In the genomic region with DNA sequence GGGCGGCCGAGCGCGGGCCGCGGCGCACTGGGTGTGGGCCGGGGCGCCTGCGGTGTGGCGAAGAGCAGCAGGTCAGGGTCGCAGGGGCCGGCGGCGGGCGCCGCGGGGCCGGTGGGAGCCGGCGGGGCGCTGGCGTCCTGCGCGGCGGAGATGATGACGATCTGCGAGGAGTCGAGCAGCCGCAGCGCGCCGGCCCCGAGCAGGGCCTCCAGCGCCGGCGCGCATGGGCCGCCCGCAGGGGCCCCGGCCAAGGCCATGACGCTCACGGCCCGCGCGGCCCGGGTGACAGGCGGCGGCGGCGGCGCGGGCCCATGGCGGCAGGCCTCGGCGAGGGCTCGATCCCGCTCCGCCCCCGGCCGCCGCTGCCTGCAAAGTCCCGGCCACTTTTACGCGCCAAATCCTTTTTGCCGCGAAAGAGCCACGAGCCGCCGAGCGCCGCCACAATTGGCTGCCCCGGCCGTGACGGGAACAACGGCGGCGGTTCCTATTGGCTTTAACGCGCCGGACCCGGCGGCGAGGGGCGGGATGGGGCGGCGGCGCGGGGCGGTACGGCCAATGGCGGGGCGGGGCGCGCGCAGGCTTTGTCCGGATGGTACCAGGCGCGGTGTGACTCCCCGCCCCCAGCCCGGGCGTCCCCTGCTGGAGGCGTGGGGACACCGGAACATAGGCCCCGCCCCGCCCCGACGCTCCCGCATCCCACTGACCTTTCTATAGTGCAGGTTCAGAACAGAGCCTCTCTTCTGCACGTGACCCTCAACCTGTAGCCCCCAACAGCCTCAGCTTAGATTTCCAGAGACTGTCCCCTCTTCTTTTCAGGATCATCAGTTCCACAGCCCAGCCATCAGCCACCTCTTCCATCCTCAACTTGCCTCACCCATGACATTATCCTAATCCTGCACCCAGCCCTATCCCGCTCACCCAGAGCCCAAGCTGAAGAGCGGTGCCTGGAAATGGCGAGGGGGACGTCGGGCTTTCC, we compare ENCODE assay signal across 8 cellular contexts. TPM values are rescaled to one million over a fixed set of nuclear protein-coding genes. Genes with fewer than 3 reads are reported as not detected.
DNase-seq lines count a peak whose midpoint lies in the region; ATAC-seq and TF ChIP-seq lines count a peak whose summit lies in the region.

A gene with protein sequence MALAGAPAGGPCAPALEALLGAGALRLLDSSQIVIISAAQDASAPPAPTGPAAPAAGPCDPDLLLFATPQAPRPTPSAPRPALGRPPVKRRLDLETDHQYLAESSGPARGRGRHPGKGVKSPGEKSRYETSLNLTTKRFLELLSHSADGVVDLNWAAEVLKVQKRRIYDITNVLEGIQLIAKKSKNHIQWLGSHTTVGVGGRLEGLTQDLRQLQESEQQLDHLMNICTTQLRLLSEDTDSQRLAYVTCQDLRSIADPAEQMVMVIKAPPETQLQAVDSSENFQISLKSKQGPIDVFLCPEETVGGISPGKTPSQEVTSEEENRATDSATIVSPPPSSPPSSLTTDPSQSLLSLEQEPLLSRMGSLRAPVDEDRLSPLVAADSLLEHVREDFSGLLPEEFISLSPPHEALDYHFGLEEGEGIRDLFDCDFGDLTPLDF (minus strand): TSS at position 378 of the 976 bp plus-strand sequence. CDS start 121 bp downstream, at position 257.

- peaks cover 13% of the 10 kb centered on the region for H3K4me1 ChIP-seq in colonic mucosa

- DNase-seq in NCI-H526 treated with DMSO at 0.1 percent for 48 hours (lab: John Stamatoyannopoulos, UW) (peak; percentile 95), colonic mucosa (peak; percentile 97), left kidney (ENCODE audit: low read depth, low spot score) (peak; percentile 98)
- DNase-seq in activated CD4-positive, alpha-beta T cell treated with anti-CD3 and anti-CD28 coated beads for 48 hours = peak; percentile 97
- DNase-seq in stimulated activated CD4-positive, alpha-beta T cell treated with anti-CD3 and anti-CD28 coated beads, Interleukin-1b, Interleukin-23, amount 100 ng/mL, for 48 hours = peak; percentile 95

- H3K4me3 ChIP-seq in colonic mucosa = peak within 1 kb of the TSS; percentile 42

- H3K27me3 ChIP-seq in colonic mucosa = no peaks in the 10 kb centered on the region

- no peaks in the 10 kb centered on the region for H3K36me3 ChIP-seq in colonic mucosa

- no peaks in the 10 kb centered on the region for H3K9me3 ChIP-seq in colonic mucosa

- intact Hi-C loops in colonic mucosa (cut with DNase I) = no loop called here

- H3K9ac ChIP-seq in colonic mucosa (ENCODE audit: low read depth in 2 of 2, low read length in 2 of 2) = peak within 1 kb of the TSS; percentile 62 to 77

- H3K27ac ChIP-seq in C4-2B (peak within 1 kb of the TSS; percentile 72), colonic mucosa (no peak within 1 kb of the TSS)

- ATAC-seq in GM19372 (IDR thresholded peaks at IDR 0.05; ENCODE audit: low read depth, unreplicated experiment) = peak; percentile 87
- ATAC-seq in HG03520 (IDR thresholded peaks at IDR 0.05; ENCODE audit: unreplicated experiment) = peak; percentile 77

- TF ChIP-seq CTCF in C4-2B (conservative IDR thresholded peaks at IDR 0.05) (no peak), colonic mucosa (IDR thresholded peaks at IDR 0.05) (peak; percentile 32)

RNA-seq across cellular contexts. Expression of the gene that starts here (rescaled TPM):
- 10 to 100 TPM in 1 of 2 donors, 1 to 10 TPM in 1; 4.6 to 23.3 TPM for total RNA-seq in colonic mucosa
